Comparison of ENCODE assay signal across 8 cellular contexts in the genomic region with DNA sequence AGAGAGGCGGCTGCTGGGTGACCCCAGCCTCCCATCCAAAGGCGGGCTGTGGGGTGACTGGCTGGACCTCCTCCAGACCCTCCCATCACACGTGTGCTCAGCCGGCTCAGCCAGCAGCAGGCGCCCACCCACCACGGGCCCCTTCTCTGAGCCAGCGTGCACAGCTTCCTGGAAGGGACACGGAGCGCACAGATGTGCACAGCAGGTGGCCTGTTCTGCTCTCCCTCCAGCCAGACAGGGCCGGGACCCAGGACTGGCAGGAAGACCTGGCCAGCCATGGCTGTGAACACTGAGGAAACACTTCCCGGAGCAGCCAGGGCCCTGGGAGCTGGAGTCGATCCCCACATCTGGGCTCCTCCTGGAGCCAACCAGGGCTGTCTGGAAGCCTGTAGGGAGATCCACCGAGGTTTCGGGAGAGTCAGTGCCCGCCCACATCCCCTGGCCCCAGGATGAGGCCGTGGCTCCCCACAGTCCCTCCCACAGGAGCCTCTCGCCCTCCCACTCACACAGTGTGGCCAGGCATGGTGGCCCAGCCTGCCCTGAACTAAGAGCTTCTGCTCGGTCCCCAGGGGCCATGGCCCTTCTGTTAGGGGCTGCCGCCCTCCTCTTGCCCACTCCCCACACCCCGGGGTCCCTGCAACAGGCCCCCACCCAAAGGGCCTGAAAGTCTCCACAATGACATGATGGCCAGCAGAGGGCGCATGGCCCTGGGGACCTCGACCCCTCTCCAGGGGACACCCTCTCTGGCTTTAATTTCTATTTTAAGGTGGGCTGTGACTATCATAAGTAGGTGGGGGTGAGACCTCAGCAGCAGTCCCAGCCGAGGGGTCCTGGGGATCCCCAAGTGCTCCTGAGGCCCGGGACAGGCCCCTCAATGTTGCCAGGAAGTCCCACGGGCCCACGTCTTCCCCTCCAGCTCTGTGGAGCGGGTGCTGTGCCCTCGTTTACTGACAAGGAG.
DNase-seq lines count a peak whose midpoint lies in the region; ATAC-seq and TF ChIP-seq lines count a peak whose summit lies in the region.
"Had no signal": no experiment of that assay in that cellular context is flagged by ENCODE, and none has a peak within 500 bp of the region (broad histone marks: within the 10 kb centered on the region; RNA-seq: fewer than 3 reads in every experiment).

No MANE protein-coding gene starts in this region.

- H3K4me1 ChIP-seq in Panc1 (ENCODE audit: control insufficient read depth, insufficient read depth, low read length) (peaks cover 5% of the 10 kb centered on the region), gastrocnemius medialis (no peaks in the 10 kb centered on the region)

- TF ChIP-seq POLR2A in gastrocnemius medialis (IDR thresholded peaks at IDR 0.05) = no peak

- no peak overlapping the region for H3K4me3 ChIP-seq in Panc1 (ENCODE audit: low read depth in 2 of 2, low read length in 2 of 2)
- no peak overlapping the region for H3K4me3 ChIP-seq in fibroblast of the aortic adventitia (ENCODE audit: low read depth, low read length)
- H3K4me3 ChIP-seq in gastrocnemius medialis = no peak overlapping the region

- no peaks in the 10 kb centered on the region for H3K4me1 Mint-ChIP-seq in activated CD4-positive, alpha-beta T cell treated with anti-CD3 and anti-CD28 coated beads, Interleukin-2, amount 10 ng/mL, durations not matched to agents 7 days and 5 days

- no peak overlapping the region for H3K4me3 Mint-ChIP-seq in activated CD4-positive, alpha-beta T cell treated with anti-CD3 and anti-CD28 coated beads, Interleukin-2, amount 10 ng/mL, durations not matched to agents 7 days and 5 days

- H3K9me3 Mint-ChIP-seq in activated CD4-positive, alpha-beta T cell treated with anti-CD3 and anti-CD28 coated beads, Interleukin-2, amount 10 ng/mL, durations not matched to agents 7 days and 5 days = no peaks in the 10 kb centered on the region
- H3K9me3 Mint-ChIP-seq: activated T-helper 2 cell treated with anti-CD3 and anti-CD28 coated beads, Interferon-gamma antibody, Interleukin-2, Interleukin-4, amounts not matched to agents 10 μg/mL and 5 μg/mL and 100 μg/mL, durations not matched to agents 14 hours and 24 hours and 36 hours had no signal

- intact Hi-C loops in Panc1 (cut with micrococcal nuclease; ENCODE audit: unreplicated experiment) = loop anchor here (5.0 kb wide), 1 partner anchor 223 kb away; no protein-coding TSS in a partner anchor
- intact Hi-C loops in gastrocnemius medialis (cut with DNase I; ENCODE audit: low total_unique reads) = loop anchor here (10.0 kb wide), 1 partner anchor 185 kb away; no protein-coding TSS in a partner anchor

- H3K9me3 ChIP-seq in Panc1 (ENCODE audit: control insufficient read depth, insufficient read depth, low read depth, low read length) (no peaks in the 10 kb centered on the region), gastrocnemius medialis (no peaks in the 10 kb centered on the region)

- peak; percentile 38; the same call in 1 of the 2 replicates for ATAC-seq in Panc1
- no peak for ATAC-seq in gastrocnemius medialis

- CTCF ChIA-PET in Panc1 (lab: Charles Lee) = interaction anchor here (0.5 to 0.8 kb wide), 4 partner anchors 8 to 725 kb away, joined by 3 to 9 read pairs (median 4); no protein-coding TSS in a partner anchor
- CTCF ChIA-PET in activated CD4-positive, alpha-beta T cell treated with anti-CD3 and anti-CD28 coated beads, Interleukin-2, amount 10 ng/mL, durations not matched to agents 7 days and 5 days (lab: Charles Lee) = no interaction called here

- H3K36me3 Mint-ChIP-seq in activated CD4-positive, alpha-beta T cell treated with anti-CD3 and anti-CD28 coated beads, Interleukin-2, amount 10 ng/mL, durations not matched to agents 7 days and 5 days (ENCODE audit: low read depth) = no peaks in the 10 kb centered on the region

- in situ Hi-C loops in Panc1 (cut with HindIII; ENCODE audit: low pct_unique_long_range_greater_than_20kb, low sequenced_read_pairs) = no loop called here
- in situ Hi-C loops in gastrocnemius medialis (cut with MboI; ENCODE audit: low sequenced_read_pairs in 4 of 4) = loop anchor here in 1 of 4 donors (5.0 kb wide), 1 partner anchor 282 kb away; no protein-coding TSS in a partner anchor

- no peak overlapping the region for H3K27ac Mint-ChIP-seq in activated CD4-positive, alpha-beta T cell treated with anti-CD3 and anti-CD28 coated beads, Interleukin-2, amount 10 ng/mL, durations not matched to agents 7 days and 5 days
- H3K27ac Mint-ChIP-seq: activated T-helper 2 cell treated with anti-CD3 and anti-CD28 coated beads, Interferon-gamma antibody, Interleukin-2, Interleukin-4, amounts not matched to agents 10 μg/mL and 5 μg/mL and 100 μg/mL, durations not matched to agents 14 hours and 24 hours and 36 hours had no signal

- peak; percentile 71 for TF ChIP-seq CTCF in GM12874 (IDR thresholded peaks at IDR 0.05; ENCODE audit: insufficient read depth, low read depth, low read length)
- TF ChIP-seq CTCF in Panc1 (IDR thresholded peaks at IDR 0.05) = peak; percentile 99
- TF ChIP-seq CTCF in fibroblast of the aortic adventitia (IDR thresholded peaks at IDR 0.05; ENCODE audit: insufficient read depth, low read length) = peak; percentile 61
- peak in 4 of 5 experiments; percentile 14 to 53 (median 34) for TF ChIP-seq CTCF in gastrocnemius medialis (IDR thresholded peaks at IDR 0.05 in 4 of 5, conservative IDR thresholded peaks at IDR 0.05 in 1 of 5)

- POLR2A ChIA-PET in Panc1 (lab: Charles Lee) = interaction anchor here (0.5 kb wide), 1 partner anchor 328 kb away, joined by 4 read pairs; no protein-coding TSS in a partner anchor
- POLR2A ChIA-PET in activated CD4-positive, alpha-beta T cell treated with anti-CD3 and anti-CD28 coated beads, Interleukin-2, amount 10 ng/mL, durations not matched to agents 7 days and 5 days (lab: Charles Lee) = no interaction called here

- no peaks in the 10 kb centered on the region for H3K27me3 ChIP-seq in Panc1 (ENCODE audit: control insufficient read depth, insufficient read depth, low read length)
- peaks cover 0 to 28% (median 16%) of the 10 kb centered on the region in 3 donors for H3K27me3 ChIP-seq in gastrocnemius medialis

- no peaks in the 10 kb centered on the region for H3K36me3 ChIP-seq in Panc1 (ENCODE audit: control insufficient read depth, insufficient read depth, low read length)
- H3K36me3 ChIP-seq in gastrocnemius medialis = no peaks in the 10 kb centered on the region

- no peaks in the 10 kb centered on the region for H3K27me3 Mint-ChIP-seq in activated CD4-positive, alpha-beta T cell treated with anti-CD3 and anti-CD28 coated beads, Interleukin-2, amount 10 ng/mL, durations not matched to agents 7 days and 5 days

- no peak overlapping the region for H3K27ac ChIP-seq in Panc1 (ENCODE audit: low read length)
- no peak overlapping the region for H3K27ac ChIP-seq in gastrocnemius medialis

- BruUV-seq in Panc1 (replicated peaks; lab: Mats Ljungman, UMichigan) = no TSS peak

- DNase-seq in Panc1 (ENCODE audit: low read depth, low spot score) = no peak
- DNase-seq in fibroblast of the aortic adventitia (ENCODE audit: low read depth) = no peak
- no peak for DNase-seq in gastrocnemius medialis
- no peak for DNase-seq in NCI-H1694 (lab: John Stamatoyannopoulos, UW)
- DNase-seq in MV-4-11 (lab: John Stamatoyannopoulos, UW) = no peak
- no peak for DNase-seq in activated CD4-positive, alpha-beta T cell treated with anti-CD3 and anti-CD28 coated beads, Interleukin-2, amount 10 ng/mL, durations not matched to agents 7 days and 5 days

Comparison
In these comparisons a context has a peak if more than half of its experiments do, and no peak if none do; other contexts are left out.
1. CTCF ChIP-seq: peak in every context shown above with its lines; median percentile 99 in Panc1; 71 in GM12874; 61 in fibroblast of the aortic adventitia; 34 in gastrocnemius medialis.